In genomic region chr1:50604580-50604979, GRCh38 we compare ENCODE assay signal across 18 cellular contexts.
DNase-seq lines count a peak whose midpoint lies in the region; TF ChIP-seq lines count a peak whose summit lies in the region.
"Had no signal": no experiment of that assay in that cellular context is flagged by ENCODE, and none has a peak within 500 bp of the region (broad histone marks: within the 10 kb centered on the region; RNA-seq: fewer than 3 reads in every experiment).

No MANE protein-coding gene starts in this region.

- DNase-seq in NCI-H146 (lab: John Stamatoyannopoulos, UW) (peak; percentile 17), NCI-H146 treated with DMSO at 0.1 percent for 48 hours (lab: John Stamatoyannopoulos, UW; ENCODE audit: unreplicated experiment) (no peak), LNCaP clone FGC (ENCODE audit: low read depth) (no peak), cardiac fibroblast (ENCODE audit: low read depth in 2 of 2) (no peak), retinal pigment epithelial cell (ENCODE audit: low read depth) (no peak), NCI-H82 treated with DMSO at 0.1 percent for 48 hours (lab: John Stamatoyannopoulos, UW; ENCODE audit: unreplicated experiment) (no peak), NCI-H345 treated with DMSO at 0.1 percent for 48 hours (lab: John Stamatoyannopoulos, UW; ENCODE audit: unreplicated experiment) (no peak), HK-2 (ENCODE audit: unreplicated experiment) (no peak)
- DNase-seq: 8988T; activated CD4-positive, alpha-beta T cell treated with anti-CD3 and anti-CD28 coated beads, Interleukin-2, amount 50 U/mL, for 4 hours; activated gamma-delta T cell treated with Interleukin-2 at 50 U/mL for 16 hours; amniotic stem cell; HCEC 1CT; NCI-H1930; NCI-H510A; stimulated activated naive CD8-positive, alpha-beta T cell treated with anti-CD3 and anti-CD28 coated beads, Interleukin-15, Interleukin-2, amounts not matched to agents 100 U/mL and 50 U/mL, for 24 hours had no signal

- no peak overlapping the region for H3K4me3 ChIP-seq in LNCaP clone FGC (ENCODE audit: low read depth, low read length)
- no peak overlapping the region for H3K4me3 ChIP-seq in cardiac fibroblast (replicated peaks in 1 of 2; ENCODE audit: low read depth in 2 of 2, low read length in 2 of 2)
- H3K4me3 ChIP-seq in retinal pigment epithelial cell (ENCODE audit: low read length) = no peak overlapping the region
- H3K4me3 ChIP-seq: lung, tibial nerve had no signal

- 0 out of 2 replicates have a peak, but pooled peaks have one; percentile 14 for TF ChIP-seq CTCF in LNCaP clone FGC (IDR thresholded peaks at IDR 0.05; ENCODE audit: control insufficient read depth, extremely low read depth, insufficient read depth)
- TF ChIP-seq CTCF in cardiac fibroblast (IDR thresholded peaks at IDR 0.05; ENCODE audit: low read depth, low read length) = peak; percentile 18
- TF ChIP-seq CTCF in retinal pigment epithelial cell (conservative IDR thresholded peaks at IDR 0.05; ENCODE audit: low read depth, low read length) = peak; percentile 14
